ENCODE assay signal across 8 cellular contexts in the genomic region with DNA sequence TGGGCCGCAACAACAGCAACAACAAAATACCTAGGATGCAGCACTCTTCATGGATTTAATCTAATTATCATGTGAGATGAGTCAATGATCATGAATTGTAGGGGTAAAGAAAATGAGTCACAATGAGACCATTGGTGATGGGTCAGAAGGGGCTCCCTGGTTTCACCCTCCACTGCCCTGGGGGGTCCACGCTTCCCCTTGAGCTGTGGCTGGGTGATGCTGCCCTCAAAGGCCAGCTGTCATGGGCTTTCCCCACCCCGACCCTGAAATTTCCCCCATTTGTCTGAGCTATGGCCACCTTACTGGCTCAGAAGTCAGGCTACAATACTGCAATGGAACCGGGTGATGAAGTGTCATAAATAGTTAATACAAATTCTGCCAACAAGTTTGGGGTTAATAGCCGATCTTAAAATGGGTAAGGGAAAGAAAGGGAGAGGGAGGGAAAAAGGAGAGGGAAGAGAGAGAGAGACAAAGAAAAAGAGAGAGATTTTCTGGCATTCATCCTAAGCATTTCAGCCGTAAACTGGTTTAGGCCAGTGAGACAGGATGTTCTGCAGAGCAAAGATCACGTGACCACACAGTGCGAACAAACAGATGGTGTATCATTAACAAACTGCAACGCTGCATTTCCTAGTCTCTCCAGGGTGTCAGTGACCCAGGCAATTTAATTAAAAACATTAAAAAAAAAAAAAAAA.
DNase-seq lines count a peak whose midpoint lies in the region; ATAC-seq and TF ChIP-seq lines count a peak whose summit lies in the region.

No MANE protein-coding gene starts in this region.

- peak in 1 of 6 experiments; percentile 20 for TF ChIP-seq CTCF in thyroid gland (IDR thresholded peaks at IDR 0.05)

- WGBS in thyroid gland, 2 donors, result 34 to 36% methylated on average over 9 of the region's 9 CpGs

- H3K4me3 ChIP-seq in CD4-positive, alpha-beta memory T cell (ENCODE audit: low read length in 2 of 2), result peak overlapping the region in 1 of 2 donors; percentile 15
- no peak overlapping the region for H3K4me3 ChIP-seq in effector memory CD4-positive, alpha-beta T cell (ENCODE audit: insufficient read depth, low read depth, low read length, poor library complexity, severe bottlenecking)
- H3K4me3 ChIP-seq in thyroid gland (replicated peaks in 1 of 3), result no peak overlapping the region

- TF ChIP-seq POLR2A in thyroid gland (IDR thresholded peaks at IDR 0.05), result peak in 1 of 2 donors; percentile 29

- peaks cover 0 to 1% of the 10 kb centered on the region in 2 donors for H3K27me3 Mint-ChIP-seq in CD4-positive, alpha-beta memory T cell

- DNase-seq in CD4-positive, alpha-beta memory T cell, result peak; percentile 67 to 79 (median 77)
- peak; percentile 76 for DNase-seq in NCI-H1105 treated with DMSO at 0.1 percent for 48 hours (lab: John Stamatoyannopoulos, UW)
- peak; percentile 34 for DNase-seq in T1000 (lab: John Stamatoyannopoulos, UW)
- peak in 2 of 3 donors; percentile 20 to 45 for DNase-seq in effector memory CD4-positive, alpha-beta T cell
- peak; percentile 90 for DNase-seq in mucosa of gallbladder (ENCODE audit: low spot score)
- DNase-seq in thyroid gland, result peak; percentile 71 to 73

- peaks cover 0 to 3% of the 10 kb centered on the region in 2 donors for H3K36me3 Mint-ChIP-seq in CD4-positive, alpha-beta memory T cell

- H3K36me3 ChIP-seq in CD4-positive, alpha-beta memory T cell (ENCODE audit: insufficient read depth, low read length), result no peaks in the 10 kb centered on the region
- no peaks in the 10 kb centered on the region for H3K36me3 ChIP-seq in effector memory CD4-positive, alpha-beta T cell (ENCODE audit: control insufficient read depth, insufficient read depth, low read length)
- H3K36me3 ChIP-seq in thyroid gland, result no peaks in the 10 kb centered on the region

- intact Hi-C loops in CD4-positive, alpha-beta memory T cell (cut with micrococcal nuclease), result loop anchor here (1.0 kb wide), 2 partner anchors 13 to 17 kb away; no protein-coding TSS in a partner anchor
- intact Hi-C loops in thyroid gland (cut with DNase I), result no loop called here

- ATAC-seq in GM19463 (IDR thresholded peaks at IDR 0.05; ENCODE audit: unreplicated experiment), result peak; percentile 57
- no peak for ATAC-seq in HG03139 (IDR thresholded peaks at IDR 0.05; ENCODE audit: unreplicated experiment)

- peak overlapping the region; percentile 43 to 86 (median 78) for H3K4me3 Mint-ChIP-seq in CD4-positive, alpha-beta memory T cell

- H3K27me3 ChIP-seq in CD4-positive, alpha-beta memory T cell (ENCODE audit: insufficient read depth, low read length), result no peaks in the 10 kb centered on the region
- no peaks in the 10 kb centered on the region for H3K27me3 ChIP-seq in effector memory CD4-positive, alpha-beta T cell (replicated peaks; ENCODE audit: control insufficient read depth, insufficient read depth, low read length, poor library complexity, severe bottlenecking)
- no peaks in the 10 kb centered on the region for H3K27me3 ChIP-seq in thyroid gland

- POLR2A ChIA-PET in CD4-positive, alpha-beta memory T cell (lab: Charles Lee; ENCODE audit: partially characterized antibody), result interaction anchor here (0.6 to 7.6 kb wide), 4 partner anchors 13 to 83 kb away, joined by 3 to 57 read pairs (median 11); no protein-coding TSS in a partner anchor

- peaks cover 41% of the 10 kb centered on the region for H3K4me1 ChIP-seq in CD4-positive, alpha-beta memory T cell (ENCODE audit: insufficient read depth, low read length)
- H3K4me1 ChIP-seq in effector memory CD4-positive, alpha-beta T cell (ENCODE audit: control insufficient read depth, insufficient read depth, low read length, poor library complexity, severe bottlenecking), result peaks cover 11% of the 10 kb centered on the region
- H3K4me1 ChIP-seq in thyroid gland, result peaks cover 24 to 39% of the 10 kb centered on the region in 2 donors

- H3K27ac Mint-ChIP-seq in CD4-positive, alpha-beta memory T cell, result peak overlapping the region; percentile 88 to 99 (median 97)

- CTCF ChIA-PET in CD4-positive, alpha-beta memory T cell (lab: Charles Lee; ENCODE audit: partially characterized antibody), result interaction anchor here (1.1 to 1.2 kb wide), 2 partner anchors 17 to 18 kb away, joined by 3 to 4 read pairs; no protein-coding TSS in a partner anchor

- peaks cover 0 to 2% (median 0%) of the 10 kb centered on the region in 8 donors for H3K9me3 Mint-ChIP-seq in CD4-positive, alpha-beta memory T cell

- H3K27ac ChIP-seq in CD4-positive, alpha-beta memory T cell (ENCODE audit: low read depth, low read length), result peak overlapping the region; percentile 44
- H3K27ac ChIP-seq in effector memory CD4-positive, alpha-beta T cell (ENCODE audit: insufficient read depth, low read length, poor library complexity, severe bottlenecking), result peak overlapping the region; percentile 46
- H3K27ac ChIP-seq in thyroid gland, result peak overlapping the region; percentile 62 to 90 (median 65)

- peaks cover 22 to 53% (median 34%) of the 10 kb centered on the region in 4 donors for H3K4me1 Mint-ChIP-seq in CD4-positive, alpha-beta memory T cell

- H3K9me3 ChIP-seq in CD4-positive, alpha-beta memory T cell (ENCODE audit: control insufficient read depth in 1 of 2, low read length in 2 of 2), result no peaks in the 10 kb centered on the region
- no peaks in the 10 kb centered on the region for H3K9me3 ChIP-seq in effector memory CD4-positive, alpha-beta T cell (ENCODE audit: control insufficient read depth, low read length)
- H3K9me3 ChIP-seq in thyroid gland, result no peaks in the 10 kb centered on the region

Comparison
In these comparisons a context has a peak if more than half of its experiments do, and no peak if none do; other contexts are left out.
1. DNase-seq: peak in every context shown above with its lines; median percentile 90 in mucosa of gallbladder; 77 in CD4-positive, alpha-beta memory T cell; 76 in NCI-H1105 treated with DMSO at 0.1 percent for 48 hours; 72 in thyroid gland; 34 in T1000; 32 in effector memory CD4-positive, alpha-beta T cell.